Comparison of ENCODE assay signal across 22 cellular contexts in the genomic region with DNA sequence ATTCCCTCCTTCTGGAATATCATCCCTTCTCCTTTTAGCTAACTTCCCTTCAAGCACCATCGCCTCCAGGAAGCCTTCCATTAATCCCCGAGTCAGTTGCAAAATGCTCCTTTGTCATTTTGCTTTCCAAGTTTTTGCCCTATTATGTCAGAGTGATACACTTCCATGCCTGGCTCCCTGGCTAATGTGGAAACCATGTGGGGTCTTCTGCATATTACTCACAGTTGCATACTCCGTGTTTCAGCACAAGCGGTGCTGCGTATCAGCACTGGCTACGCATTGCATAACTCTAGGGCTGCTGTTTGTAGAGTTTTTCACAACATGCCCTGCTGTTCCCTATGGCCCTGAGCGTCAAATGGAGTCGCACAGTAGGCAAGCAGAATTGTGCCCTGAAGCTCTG. TPM values are rescaled to one million over a fixed set of nuclear protein-coding genes. Genes with fewer than 3 reads are reported as not detected.
DNase-seq lines count a peak whose midpoint lies in the region; ATAC-seq, FAIRE-seq and TF ChIP-seq lines count a peak whose summit lies in the region.
"Had no signal": no experiment of that assay in that cellular context is flagged by ENCODE, and none has a peak within 500 bp of the region (broad histone marks: within the 10 kb centered on the region; RNA-seq: fewer than 3 reads in every experiment).

No MANE protein-coding gene starts in this region.

- no peak overlapping the region for H3K27ac Mint-ChIP-seq in astrocyte (ENCODE audit: unreplicated experiment)
- H3K27ac Mint-ChIP-seq: CD4-positive, alpha-beta T cell; GM23338 had no signal

- peaks cover 3% of the 10 kb centered on the region for H3K9me3 Mint-ChIP-seq in astrocyte (ENCODE audit: unreplicated experiment)
- H3K9me3 Mint-ChIP-seq: CD4-positive, alpha-beta T cell; GM23338 had no signal

- TF ChIP-seq CTCF in AG04450 (IDR thresholded peaks at IDR 0.05; ENCODE audit: low read depth, low read length) = no peak
- no peak for TF ChIP-seq CTCF in astrocyte (IDR thresholded peaks at IDR 0.05; ENCODE audit: insufficient read depth, low read depth, low read length)
- no peak for TF ChIP-seq CTCF in stomach (IDR thresholded peaks at IDR 0.05)

- FAIRE-seq in astrocyte (lab: Jason Lieb, UNC) = no peak
- FAIRE-seq: A204.1 had no signal

- TF ChIP-seq POLR2A in stomach (IDR thresholded peaks at IDR 0.05) = no peak

- peaks cover 4% of the 10 kb centered on the region for H3K4me1 Mint-ChIP-seq in astrocyte (ENCODE audit: low read depth, unreplicated experiment)

- no peak for ATAC-seq in HG03565 (IDR thresholded peaks at IDR 0.05; ENCODE audit: unreplicated experiment)
- ATAC-seq: GM23338 had no signal

- H3K36me3 ChIP-seq in astrocyte (ENCODE audit: insufficient read depth, low read length) = no peaks in the 10 kb centered on the region
- H3K36me3 ChIP-seq in stomach = peaks cover 0 to 4% (median 0%) of the 10 kb centered on the region in 4 donors
- H3K36me3 ChIP-seq: neutrophil, transverse colon had no signal

- H3K27me3 ChIP-seq in AG04450 (ENCODE audit: control insufficient read depth, insufficient read depth, low read length) (peaks cover 10% of the 10 kb centered on the region), astrocyte (ENCODE audit: insufficient read depth, low read length) (peaks cover 5% of the 10 kb centered on the region), stomach (no peaks in the 10 kb centered on the region)
- H3K27me3 ChIP-seq: transverse colon had no signal

- no peak overlapping the region for H3K9ac ChIP-seq in astrocyte (ENCODE audit: low read length)
- H3K9ac ChIP-seq: SK-N-SH had no signal

- H2AFZ ChIP-seq in astrocyte (ENCODE audit: low read depth, low read length) = no peak overlapping the region
- H2AFZ ChIP-seq: GM23338 had no signal

- H3K36me3 Mint-ChIP-seq in astrocyte (ENCODE audit: low read depth, unreplicated experiment) = peaks cover 2% of the 10 kb centered on the region

- H3K9me3 ChIP-seq in AG04450 (ENCODE audit: control insufficient read depth, insufficient read depth, low read length) (no peaks in the 10 kb centered on the region), astrocyte (ENCODE audit: insufficient read depth, low read depth, low read length) (no peaks in the 10 kb centered on the region), stomach (no peaks in the 10 kb centered on the region)
- H3K9me3 ChIP-seq: neutrophil, SK-N-SH, transverse colon had no signal

- H3K4me3 Mint-ChIP-seq in astrocyte (ENCODE audit: unreplicated experiment) = no peak overlapping the region
- H3K4me3 Mint-ChIP-seq: CD4-positive, alpha-beta T cell; GM23338 had no signal

- intact Hi-C loops in stomach (cut with DNase I; ENCODE audit: low total_unique reads) = no loop called here

- DNase-seq in AG04450 (ENCODE audit: low read depth, low spot score) (peak; percentile 27), HS-5 (ENCODE audit: low read depth) (peak; percentile 36), astrocyte (ENCODE audit: low read depth) (peak; percentile 63), glomerular visceral epithelial cell (ENCODE audit: extremely low spot score) (peak; percentile 12), stomach (no peak), NCI-H146 (lab: John Stamatoyannopoulos, UW) (no peak), NCI-H2171 treated with DMSO at 0.1 percent for 48 hours (lab: John Stamatoyannopoulos, UW) (no peak)
- DNase-seq: CD4-positive, alpha-beta T cell; central memory CD4-positive, alpha-beta T cell; DMS153; effector memory CD4-positive, alpha-beta T cell; NCI-H1105 treated with DMSO at 0.1 percent for 48 hours; NCI-H82; SK-N-SH; stimulated activated naive CD4-positive, alpha-beta T cell treated with Interleukin-2 at 50 U/mL for 16 hours; T-helper 9 cell; transverse colon had no signal

- no peaks in the 10 kb centered on the region for H3K79me2 ChIP-seq in astrocyte (ENCODE audit: insufficient read depth, low read length)

- H3K4me2 ChIP-seq in astrocyte (ENCODE audit: low read length) = no peak overlapping the region
- H3K4me2 ChIP-seq: GM23338, SK-N-SH had no signal

- H3K4me3 ChIP-seq in AG04450 (ENCODE audit: low read depth, low read length) = no peak overlapping the region
- H3K4me3 ChIP-seq in astrocyte (ENCODE audit: insufficient read depth, low read depth, low read length) = no peak overlapping the region
- no peak overlapping the region for H3K4me3 ChIP-seq in stomach
- H3K4me3 ChIP-seq: GM23338, transverse colon had no signal

- 78 to 89% (median 86%) methylated on average over 8 of the region's 8 CpGs for WGBS in stomach, 5 donors

- H3K27ac ChIP-seq in AG04450 (ENCODE audit: low read depth, low read length) (no peak overlapping the region), astrocyte (ENCODE audit: low read depth, low read length) (no peak overlapping the region), stomach (no peak overlapping the region)
- H3K27ac ChIP-seq: neutrophil, transverse colon had no signal

- H3K4me1 ChIP-seq in astrocyte (ENCODE audit: insufficient read depth, low read length) (peaks cover 6% of the 10 kb centered on the region), stomach (peaks cover 0 to 11% (median 6%) of the 10 kb centered on the region in 4 donors)

- CTCF ChIA-PET in AG04450 (lab: Charles Lee) = interaction anchor here (0.7 to 8.4 kb wide), 4 partner anchors 44 to 250 kb away, joined by 3 to 177 read pairs (median 140); no protein-coding TSS in a partner anchor

- H4K20me1 ChIP-seq in astrocyte (ENCODE audit: insufficient read depth, low read length) = no peaks in the 10 kb centered on the region

- peaks cover 8% of the 10 kb centered on the region for H3K27me3 Mint-ChIP-seq in astrocyte (ENCODE audit: low read depth, unreplicated experiment)
- H3K27me3 Mint-ChIP-seq: CD4-positive, alpha-beta T cell had no signal

- POLR2A ChIA-PET in AG04450 (lab: Yijun Ruan, JAX) = no interaction called here

- TF ChIP-seq EP300 in stomach (IDR thresholded peaks at IDR 0.05) = no peak

RNA-seq across cellular contexts. Expression of gene TEX53, which starts 1.9 kb away (rescaled TPM):
- polyA plus RNA-seq in AG04450 (2011; rRNA removed) (not detected in 2 replicates), stomach (not detected)
- polyA minus RNA-seq in AG04450 (2011; rRNA and poly(A)+ RNA removed) = not detected in 2 replicates
- total RNA-seq in astrocyte (not detected in 2 replicates), stomach (not detected)
- total RNA-seq: CD4-positive, alpha-beta T cell; GM23338; mucosa of gallbladder; transverse colon had no signal
- polyA plus RNA-seq: GM23338, SK-N-SH had no signal

RNA-seq across cellular contexts. Expression of gene TEX48, which starts 26.3 kb away (rescaled TPM):
- polyA plus RNA-seq in AG04450 (2011; rRNA removed) (not detected in 2 replicates), stomach (not detected)
- not detected in 2 replicates for polyA minus RNA-seq in AG04450 (2011; rRNA and poly(A)+ RNA removed)
- total RNA-seq in astrocyte (not detected in 2 replicates), stomach (not detected)
- total RNA-seq: CD4-positive, alpha-beta T cell; GM23338; mucosa of gallbladder; transverse colon had no signal
- polyA plus RNA-seq: GM23338 had no signal

RNA-seq across cellular contexts. Expression of gene TMEM268, which starts 44.6 kb away (rescaled TPM):
- polyA plus RNA-seq in AG04450 (2011; rRNA removed) (15.1 and 16.1 TPM in 2 replicates), stomach (1 to 10 TPM; 3.6 to 4.6 (median 4.1) TPM)
- 13.0 and 13.9 TPM in 2 replicates for polyA minus RNA-seq in AG04450 (2011; rRNA and poly(A)+ RNA removed)
- total RNA-seq in astrocyte (11.5 and 12.7 TPM in 2 replicates), stomach (10 to 100 TPM in 2 of 5 donors, 1 to 10 TPM in 3; 4.1 to 33.3 (median 6.2) TPM)

Comparison
In these comparisons a context has a peak if more than half of its experiments do, and no peak if none do; other contexts are left out.
1. DNase-seq: peak in AG04450 (single experiment), HS-5 (single experiment), astrocyte (single experiment) and glomerular visceral epithelial cell (single experiment); none in stomach (single experiment), NCI-H146 (single experiment) and NCI-H2171 treated with DMSO at 0.1 percent for 48 hours (single experiment).